Comparison of ENCODE assay signal across 8 cellular contexts in genomic region chr2:106104332-106105062, GRCh38.
DNase-seq lines count a peak whose midpoint lies in the region; ATAC-seq, FAIRE-seq and TF ChIP-seq lines count a peak whose summit lies in the region.

No MANE protein-coding gene starts in this region.

- no peaks in the 10 kb centered on the region for H3K36me3 ChIP-seq in colonic mucosa
- H3K36me3 ChIP-seq in liver (ENCODE audit: control insufficient read depth in 4 of 4, insufficient read depth in 3 of 4, low read depth in 1 of 4, low read length in 3 of 4), result peaks cover 0 to 6% (median 0%) of the 10 kb centered on the region in 4 donors

- WGBS in liver, result 49% methylated on average over 16 of the region's 16 CpGs

- peak; percentile 98 to 99 for TF ChIP-seq RAD21 in liver (IDR thresholded peaks at IDR 0.05)

- FAIRE-seq in A204.1 (lab: Jason Lieb, UNC), result peak; percentile 88

- ATAC-seq in HG03039 (IDR thresholded peaks at IDR 0.05; ENCODE audit: unreplicated experiment), result peak; percentile 32

- H3K27ac ChIP-seq in colonic mucosa (no peak overlapping the region), liver (ENCODE audit: low read depth in 1 of 2, low read length in 2 of 2) (no peak overlapping the region)

- intact Hi-C loops in colonic mucosa (cut with DNase I), result loop anchor here (5.0 to 10.0 kb wide), 3 partner anchors 370 to 478 kb away; no protein-coding TSS in a partner anchor

- H3K4me1 ChIP-seq in colonic mucosa, result no peaks in the 10 kb centered on the region
- H3K4me1 ChIP-seq in liver (ENCODE audit: control insufficient read depth in 4 of 4, insufficient read depth in 4 of 4, low read length in 3 of 4), result no peaks in the 10 kb centered on the region

- TF ChIP-seq CTCF in GM12874 (IDR thresholded peaks at IDR 0.05; ENCODE audit: insufficient read depth, low read depth, low read length) (peak; percentile 83), colonic mucosa (IDR thresholded peaks at IDR 0.05) (peak; percentile 87), liver (IDR thresholded peaks at IDR 0.05; ENCODE audit: low read depth, low read length, missing input control) (peak; percentile 95)

- H3K4me3 ChIP-seq in colonic mucosa, result no peak overlapping the region
- H3K4me3 ChIP-seq in liver (ENCODE audit: low read depth in 1 of 3, low read length in 3 of 3), result no peak overlapping the region

- no peaks in the 10 kb centered on the region for H3K9me3 ChIP-seq in colonic mucosa
- no peaks in the 10 kb centered on the region for H3K9me3 ChIP-seq in liver (ENCODE audit: control insufficient read depth in 4 of 4, low read length in 3 of 4)

- no peak overlapping the region for H3K9ac ChIP-seq in colonic mucosa (ENCODE audit: low read depth in 2 of 2, low read length in 2 of 2)
- no peak overlapping the region for H3K9ac ChIP-seq in liver (ENCODE audit: low read depth in 1 of 2, low read length in 2 of 2)

- H3K27me3 ChIP-seq in colonic mucosa, result no peaks in the 10 kb centered on the region
- H3K27me3 ChIP-seq in liver (ENCODE audit: control insufficient read depth in 4 of 4, insufficient read depth in 4 of 4, low read length in 3 of 4), result no peaks in the 10 kb centered on the region

- DNase-seq in NCI-H2227 (lab: John Stamatoyannopoulos, UW; ENCODE audit: unreplicated experiment) (peak; percentile 75), colonic mucosa (peak; percentile 62)
- DNase-seq in activated CD4-positive, CD25-positive, alpha-beta regulatory T cell treated with anti-CD3 and anti-CD28 coated beads, Interleukin-2, amount 50 U/mL, for 16 hours (ENCODE audit: low read depth, low spot score), result peak; percentile 63
- DNase-seq in stimulated activated CD8-positive, alpha-beta memory T cell treated with anti-CD3 and anti-CD28 coated beads, Interleukin-4, amount 100 ng/mL, for 48 hours, result peak; percentile 74

TF ChIP-seq in liver, 16 proteins besides CTCF, POLR2A, EP300 and RAD21:
- no peak for TF ChIP-seq SP1 (IDR thresholded peaks at IDR 0.05)
- TF ChIP-seq EGR1 (IDR thresholded peaks at IDR 0.05; ENCODE audit: low read depth in 2 of 2), result no peak
- no peak for TF ChIP-seq HNF4A (conservative IDR thresholded peaks at IDR 0.05)
- TF ChIP-seq, protein P1, sequence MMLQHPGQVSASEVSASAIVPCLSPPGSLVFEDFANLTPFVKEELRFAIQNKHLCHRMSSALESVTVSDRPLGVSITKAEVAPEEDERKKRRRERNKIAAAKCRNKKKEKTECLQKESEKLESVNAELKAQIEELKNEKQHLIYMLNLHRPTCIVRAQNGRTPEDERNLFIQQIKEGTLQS (IDR thresholded peaks at IDR 0.05), result no peak
- no peak for TF ChIP-seq REST (IDR thresholded peaks at IDR 0.05)
- TF ChIP-seq FOXA1 (IDR thresholded peaks at IDR 0.05), result no peak
- no peak for TF ChIP-seq MAX (IDR thresholded peaks at IDR 0.05)
- no peak for TF ChIP-seq FOXA2 (IDR thresholded peaks at IDR 0.05)
- no peak for TF ChIP-seq RXRA (IDR thresholded peaks at IDR 0.05)
